Comparison of ENCODE assay signal across 8 cellular contexts in the genomic region with DNA sequence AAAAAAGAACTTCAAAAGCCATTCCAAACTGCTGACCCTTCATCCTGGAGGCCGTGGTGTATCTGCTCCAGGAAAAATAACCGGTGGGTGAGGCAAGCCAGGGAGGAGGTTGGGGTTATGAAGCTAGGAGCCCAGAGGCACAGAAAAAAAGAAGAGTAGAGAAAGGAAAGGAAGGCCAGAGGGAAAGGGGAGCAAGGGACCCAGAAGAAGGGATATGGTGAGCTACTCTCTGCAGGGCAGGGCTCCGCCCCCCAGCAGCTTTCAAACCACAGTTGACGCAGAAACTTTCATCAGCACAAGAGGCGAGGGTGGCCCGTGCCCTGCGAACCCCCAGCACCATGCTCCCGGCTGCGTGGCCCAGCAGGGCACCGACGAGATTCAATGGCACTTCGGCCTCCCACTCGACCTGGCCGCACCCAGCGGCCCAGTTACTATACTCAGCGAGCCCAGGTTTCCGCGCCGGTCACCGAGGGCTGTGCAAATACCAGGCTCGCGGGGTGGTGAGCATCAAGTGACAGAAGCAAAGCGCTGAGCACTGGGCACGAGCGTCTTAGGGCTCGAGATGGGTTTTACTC. TPM values are rescaled to one million over a fixed set of nuclear protein-coding genes. Genes with fewer than 3 reads are reported as not detected.
DNase-seq lines count a peak whose midpoint lies in the region; ATAC-seq and TF ChIP-seq lines count a peak whose summit lies in the region.

No MANE protein-coding gene starts in this region.

- no peak for TF ChIP-seq CTCF in lower lobe of right lung (IDR thresholded peaks at IDR 0.05)

- DNase-seq in NCI-H524 (lab: John Stamatoyannopoulos, UW) (peak; percentile 24 to 44), NCI-H524 treated with DMSO at 0.1 percent for 48 hours (lab: John Stamatoyannopoulos, UW) (no peak), NCI-H1092 (lab: John Stamatoyannopoulos, UW) (peak; percentile 12), lower lobe of right lung (peak; percentile 77)
- DNase-seq in activated CD4-positive, alpha-beta T cell treated with anti-CD3 and anti-CD28 coated beads for 4 hours: peak; percentile 67 to 73
- DNase-seq in stimulated activated CD8-positive, alpha-beta memory T cell treated with anti-CD3 and anti-CD28 coated beads, Interleukin-12 subunit alpha, Interleukin-12 subunit beta, amount 100 ng/mL, for 1 hour (ENCODE audit: low read depth): peak; percentile 51

- H3K4me1 ChIP-seq in lower lobe of right lung: peaks cover 17% of the 10 kb centered on the region

- peak overlapping the region; percentile 82 for H3K27ac ChIP-seq in lower lobe of right lung

- peaks cover 10% of the 10 kb centered on the region for H3K36me3 ChIP-seq in lower lobe of right lung

- peak overlapping the region; percentile 82 for H3K27ac Mint-ChIP-seq in dendritic cell treated with granulocyte-macrophage colony-stimulating factor and Interleukin-4, amounts not matched to agents 40 ng/mL and 50 ng/mL, for 4 days

- ATAC-seq in HG02623 (IDR thresholded peaks at IDR 0.05; ENCODE audit: unreplicated experiment) (peak; percentile 56), lower lobe of right lung (peak; percentile 77 to 82)

- H3K4me3 Mint-ChIP-seq in dendritic cell treated with granulocyte-macrophage colony-stimulating factor and Interleukin-4, amounts not matched to agents 40 ng/mL and 50 ng/mL, for 4 days: peak overlapping the region; percentile 83

- H3K27me3 Mint-ChIP-seq in dendritic cell treated with granulocyte-macrophage colony-stimulating factor and Interleukin-4, amounts not matched to agents 40 ng/mL and 50 ng/mL, for 4 days: no peaks in the 10 kb centered on the region

- peaks cover 18% of the 10 kb centered on the region for H3K36me3 Mint-ChIP-seq in dendritic cell treated with granulocyte-macrophage colony-stimulating factor and Interleukin-4, amounts not matched to agents 40 ng/mL and 50 ng/mL, for 4 days (ENCODE audit: low read depth)

- H3K27me3 ChIP-seq in lower lobe of right lung (ENCODE audit: low read depth): no peaks in the 10 kb centered on the region

- intact Hi-C loops in dendritic cell treated with granulocyte-macrophage colony-stimulating factor and Interleukin-4, amounts not matched to agents 40 ng/mL and 50 ng/mL, for 4 days (cut with micrococcal nuclease): loop anchor here (2.0 kb wide), 1 partner anchor 133 kb away; no protein-coding TSS in a partner anchor
- intact Hi-C loops in lower lobe of right lung (cut with DNase I): no loop called here

- H3K9me3 Mint-ChIP-seq in dendritic cell treated with granulocyte-macrophage colony-stimulating factor and Interleukin-4, amounts not matched to agents 40 ng/mL and 50 ng/mL, for 4 days: no peaks in the 10 kb centered on the region

- peaks cover 22% of the 10 kb centered on the region for H3K4me1 Mint-ChIP-seq in dendritic cell treated with granulocyte-macrophage colony-stimulating factor and Interleukin-4, amounts not matched to agents 40 ng/mL and 50 ng/mL, for 4 days (ENCODE audit: low read depth)

- no peaks in the 10 kb centered on the region for H3K9me3 ChIP-seq in lower lobe of right lung

- H3K4me3 ChIP-seq in lower lobe of right lung: peak overlapping the region; percentile 82

RNA-seq across cellular contexts. Expression of gene MCM6, which starts 0.7 kb away (rescaled TPM):
- total RNA-seq in lower lobe of right lung: 8.7 TPM

RNA-seq across cellular contexts. Expression of gene LCT, which starts 38.6 kb away (rescaled TPM):
- total RNA-seq in lower lobe of right lung: not detected
